Comparison of ENCODE assay signal across 9 cellular contexts in the genomic region with DNA sequence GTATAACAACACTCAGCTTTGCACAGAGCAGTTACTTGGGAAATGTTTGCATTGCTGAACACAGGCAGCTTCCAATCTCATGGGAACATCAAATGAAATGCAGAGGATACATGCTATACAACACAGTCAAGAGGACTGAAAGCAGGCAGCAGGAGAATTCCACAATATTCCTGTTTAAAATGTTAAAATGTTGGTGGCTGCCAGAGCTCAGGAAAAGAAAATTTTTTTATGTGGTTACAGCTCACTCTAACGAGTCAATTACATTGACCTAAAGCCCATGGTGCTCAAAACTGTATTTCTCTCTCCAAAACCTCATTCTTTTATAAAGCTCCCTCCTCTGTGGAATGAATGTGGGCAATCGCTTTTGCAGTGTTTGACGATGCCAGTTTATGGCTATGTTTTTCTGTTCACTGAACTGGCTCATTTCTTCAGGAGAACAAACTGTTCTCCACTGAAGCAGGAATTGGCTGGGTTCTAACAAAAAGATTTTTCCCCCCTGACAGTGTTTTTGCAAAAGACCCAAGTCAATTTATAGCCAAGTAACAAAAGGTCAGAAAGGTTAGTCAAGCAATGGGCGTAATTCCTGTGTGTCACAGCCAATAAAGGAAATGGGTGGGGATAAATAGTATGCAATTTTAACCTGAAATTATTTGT.
DNase-seq lines count a peak whose midpoint lies in the region; ATAC-seq and TF ChIP-seq lines count a peak whose summit lies in the region.
"Had no signal": no experiment of that assay in that cellular context is flagged by ENCODE, and none has a peak within 500 bp of the region (broad histone marks: within the 10 kb centered on the region; RNA-seq: fewer than 3 reads in every experiment).

No MANE protein-coding gene starts in this region.

- intact Hi-C loops in IMR-90 (cut with micrococcal nuclease), result loop anchor here (5.0 kb wide), 1 partner anchor 69 kb away; a partner anchor contains a TSS
- intact Hi-C loops in colonic mucosa (cut with DNase I), result no loop called here
- intact Hi-C loops in left lung (cut with DNase I), result no loop called here

- H3K36me3 ChIP-seq in IMR-90 (ENCODE audit: control insufficient read depth, insufficient read depth, low read length), result no peaks in the 10 kb centered on the region
- no peaks in the 10 kb centered on the region for H3K36me3 ChIP-seq in colonic mucosa
- H3K36me3 ChIP-seq in left lung, result no peaks in the 10 kb centered on the region
- H3K36me3 ChIP-seq in skeletal muscle satellite cell (ENCODE audit: insufficient read depth, low read length), result peaks cover 22% of the 10 kb centered on the region

- H3K4me1 ChIP-seq in IMR-90 (ENCODE audit: control insufficient read depth, insufficient read depth, low read length), result peaks cover 22% of the 10 kb centered on the region
- H3K4me1 ChIP-seq in colonic mucosa, result no peaks in the 10 kb centered on the region
- H3K4me1 ChIP-seq in left lung, result peaks cover 33 to 34% of the 10 kb centered on the region in 2 donors
- peaks cover 77% of the 10 kb centered on the region for H3K4me1 ChIP-seq in skeletal muscle satellite cell (ENCODE audit: control insufficient read depth, insufficient read depth, low read length)

- H3K4ac ChIP-seq in IMR-90 (ENCODE audit: low read depth, low read length), result no peak overlapping the region

- peak overlapping the region; percentile 26; the same call in 1 of the 2 replicates for H4K5ac ChIP-seq in IMR-90 (ENCODE audit: low read depth, low read length)

- H2BK15ac ChIP-seq in IMR-90 (ENCODE audit: low read depth, low read length), result no peak overlapping the region

- H3K9me3 ChIP-seq in IMR-90 (ENCODE audit: control insufficient read depth, insufficient read depth, low read length), result no peaks in the 10 kb centered on the region
- H3K9me3 ChIP-seq in colonic mucosa, result no peaks in the 10 kb centered on the region
- no peaks in the 10 kb centered on the region for H3K9me3 ChIP-seq in left lung
- H3K9me3 ChIP-seq in skeletal muscle satellite cell (replicated peaks; ENCODE audit: low read length), result no peaks in the 10 kb centered on the region

- no peak for TF ChIP-seq CTCF in IMR-90 (conservative IDR thresholded peaks at IDR 0.05; ENCODE audit: low read depth, low read length)
- no peak for TF ChIP-seq CTCF in colonic mucosa (IDR thresholded peaks at IDR 0.05)
- no peak for TF ChIP-seq CTCF in left lung (IDR thresholded peaks at IDR 0.05)

- H3K18ac ChIP-seq in IMR-90 (ENCODE audit: low read depth, low read length), result peak overlapping the region; percentile 35; the same call in 1 of the 2 replicates

- no peak overlapping the region for H3K23ac ChIP-seq in IMR-90 (ENCODE audit: low read depth, low read length)

- H3K4me3 ChIP-seq in IMR-90 (ENCODE audit: insufficient read depth, low read depth, low read length), result no peak overlapping the region
- H3K4me3 ChIP-seq in colonic mucosa, result no peak overlapping the region
- no peak overlapping the region for H3K4me3 ChIP-seq in left lung
- peak overlapping the region; percentile 35 for H3K4me3 ChIP-seq in skeletal muscle satellite cell (ENCODE audit: low read length)

- dilution Hi-C loops in IMR-90 (cut with HindIII; ENCODE audit: low sequenced_read_pairs, unreplicated experiment), result no loop called here

- no peak overlapping the region for H3K9ac ChIP-seq in IMR-90 (ENCODE audit: low read depth, low read length)
- no peak overlapping the region for H3K9ac ChIP-seq in colonic mucosa (ENCODE audit: low read depth in 2 of 2, low read length in 2 of 2)
- H3K9ac ChIP-seq in skeletal muscle satellite cell (ENCODE audit: low read depth, low read length), result peak overlapping the region; percentile 91

- H3K27me3 ChIP-seq in IMR-90 (ENCODE audit: control insufficient read depth, insufficient read depth, low read length) (no peaks in the 10 kb centered on the region), colonic mucosa (no peaks in the 10 kb centered on the region), left lung (no peaks in the 10 kb centered on the region), skeletal muscle satellite cell (ENCODE audit: control insufficient read depth, insufficient read depth, low read length) (no peaks in the 10 kb centered on the region)

- H2AFZ ChIP-seq in IMR-90 (replicated peaks; ENCODE audit: low read length, poor library complexity), result no peak overlapping the region

- H4K8ac ChIP-seq in IMR-90 (ENCODE audit: low read depth in 2 of 2, low read length in 2 of 2), result no peak overlapping the region

- H2BK120ac ChIP-seq in IMR-90 (ENCODE audit: low read depth, low read length), result no peak overlapping the region

- TF ChIP-seq POLR2A in IMR-90 (IDR thresholded peaks at IDR 0.05; ENCODE audit: low read depth, low read length), result no peak

- H3K4me2 ChIP-seq in IMR-90 (ENCODE audit: low read depth, low read length) (peak overlapping the region; percentile 31; the same call in 1 of the 2 replicates), skeletal muscle satellite cell (ENCODE audit: low read length) (peak overlapping the region; percentile 70)

- 25% methylated on average over 2 of the region's 4 CpGs; no CpG with 5 or more reads in 1 of the 2 experiments for WGBS in IMR-90 (ENCODE audit: extremely low coverage in 2 of 2, insufficient read length in 1 of 2), 2 experiments

- H4K20me1 ChIP-seq in IMR-90 (ENCODE audit: insufficient read depth, low read length), result no peaks in the 10 kb centered on the region; the same call in 1 of the 2 replicates

- peak overlapping the region; percentile 42; the same call in 1 of the 2 replicates for H3K14ac ChIP-seq in IMR-90 (replicated peaks; ENCODE audit: low read depth, low read length)

- peaks cover 22 to 64% of the 10 kb centered on the region in 2 experiments for H3K79me1 ChIP-seq in IMR-90 (ENCODE audit: low read depth in 1 of 2, low read length in 2 of 2)

- DNase-seq in IMR-90, result no peak
- no peak for DNase-seq in colonic mucosa
- DNase-seq in left lung, result no peak
- no peak for DNase-seq in activated CD4-positive, CD25-positive, alpha-beta regulatory T cell (lab: John Stamatoyannopoulos, UW)
- DNase-seq in NCI-H524 treated with DMSO at 0.1 percent for 48 hours (lab: John Stamatoyannopoulos, UW), result no peak
- DNase-seq: DMS 273 treated with DMSO at 0.1 percent for 48 hours had no signal

- H3K9me1 ChIP-seq in IMR-90 (ENCODE audit: insufficient read depth, low read length), result peaks cover 12% of the 10 kb centered on the region

- H4K91ac ChIP-seq in IMR-90 (ENCODE audit: insufficient read depth, low read depth, low read length), result no peak overlapping the region

- no peak overlapping the region for H2BK20ac ChIP-seq in IMR-90 (ENCODE audit: low read depth, low read length)

- BruUV-seq in IMR-90 (replicated peaks; lab: Mats Ljungman, UMichigan), result no TSS peak

- ATAC-seq in IMR-90 (ENCODE audit: low read depth) (no peak), left lung (peak; percentile 32), GM18907 (IDR thresholded peaks at IDR 0.05; ENCODE audit: unreplicated experiment) (no peak), HG03159 (IDR thresholded peaks at IDR 0.05; ENCODE audit: unreplicated experiment) (no peak)

- POLR2A ChIA-PET in IMR-90 (lab: Charles Lee; ENCODE audit: unreplicated experiment), result no interaction called here

- H2BK5ac ChIP-seq in IMR-90 (ENCODE audit: low read depth, low read length, poor library complexity, severe bottlenecking), result peak overlapping the region; percentile 12

- no peak overlapping the region for H3K56ac ChIP-seq in IMR-90 (ENCODE audit: extremely low read depth, insufficient read depth, low read length)

- H2AK9ac ChIP-seq in IMR-90 (replicated peaks; ENCODE audit: low read depth, low read length, poor library complexity), result no peak overlapping the region

- CTCF ChIA-PET in IMR-90 (lab: Yijun Ruan, JAX), result interaction anchor here (1.2 kb wide), 1 partner anchor 91 kb away, joined by 3 read pairs; no protein-coding TSS in a partner anchor

- in situ Hi-C loops in IMR-90 (cut with MboI; ENCODE audit: low sequenced_read_pairs), result no loop called here

- H3K27ac ChIP-seq in IMR-90 (ENCODE audit: insufficient read depth, low read length), result no peak overlapping the region
- peak overlapping the region; percentile 30 for H3K27ac ChIP-seq in colonic mucosa
- peak overlapping the region; percentile 76 for H3K27ac ChIP-seq in left lung

- H2AK5ac ChIP-seq in IMR-90 (ENCODE audit: low read depth, low read length), result no peak overlapping the region

- no peak for TF ChIP-seq RAD21 in IMR-90 (IDR thresholded peaks at IDR 0.05; ENCODE audit: low read length)

TF ChIP-seq in IMR-90, 13 proteins besides CTCF, POLR2A, EP300 and RAD21:
- TF ChIP-seq, protein P1, sequence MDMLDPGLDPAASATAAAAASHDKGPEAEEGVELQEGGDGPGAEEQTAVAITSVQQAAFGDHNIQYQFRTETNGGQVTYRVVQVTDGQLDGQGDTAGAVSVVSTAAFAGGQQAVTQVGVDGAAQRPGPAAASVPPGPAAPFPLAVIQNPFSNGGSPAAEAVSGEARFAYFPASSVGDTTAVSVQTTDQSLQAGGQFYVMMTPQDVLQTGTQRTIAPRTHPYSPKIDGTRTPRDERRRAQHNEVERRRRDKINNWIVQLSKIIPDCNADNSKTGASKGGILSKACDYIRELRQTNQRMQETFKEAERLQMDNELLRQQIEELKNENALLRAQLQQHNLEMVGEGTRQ (IDR thresholded peaks at IDR 0.05; ENCODE audit: low read depth, low read length), result no peak
